In genomic region chr22:19892249-19892879, GRCh38 we compare ENCODE assay signal across 8 cellular contexts. TPM values are rescaled to one million over a fixed set of nuclear protein-coding genes. Genes with fewer than 3 reads are reported as not detected.
DNase-seq lines count a peak whose midpoint lies in the region; ATAC-seq, FAIRE-seq and TF ChIP-seq lines count a peak whose summit lies in the region.

No MANE protein-coding gene starts in this region.

- H2AFZ ChIP-seq in astrocyte (ENCODE audit: low read depth, low read length): peak overlapping the region; percentile 20

- H3K27ac Mint-ChIP-seq in astrocyte (ENCODE audit: unreplicated experiment) (peak overlapping the region; percentile 94), neural crest cell (ENCODE audit: unreplicated experiment) (no peak overlapping the region)

- H3K4me2 ChIP-seq in astrocyte (ENCODE audit: low read length): peak overlapping the region; percentile 72

- peak overlapping the region; percentile 91 for H3K27ac ChIP-seq in astrocyte (ENCODE audit: low read depth, low read length)
- H3K27ac ChIP-seq in tibial artery: no peak overlapping the region

- no peaks in the 10 kb centered on the region for H3K79me2 ChIP-seq in astrocyte (ENCODE audit: insufficient read depth, low read length)

- H3K36me3 Mint-ChIP-seq in astrocyte (ENCODE audit: low read depth, unreplicated experiment) (peaks cover 3% of the 10 kb centered on the region), neural crest cell (ENCODE audit: low read depth) (no peaks in the 10 kb centered on the region)

- H3K4me3 ChIP-seq in astrocyte (ENCODE audit: insufficient read depth, low read depth, low read length) (no peak overlapping the region), tibial artery (no peak overlapping the region)

- H3K36me3 ChIP-seq in astrocyte (ENCODE audit: insufficient read depth, low read length): no peaks in the 10 kb centered on the region
- peaks cover 14 to 87% (median 41%) of the 10 kb centered on the region in 3 donors for H3K36me3 ChIP-seq in tibial artery

- H3K4me3 Mint-ChIP-seq in astrocyte (ENCODE audit: unreplicated experiment): no peak overlapping the region
- H3K4me3 Mint-ChIP-seq in neural crest cell: peak overlapping the region; percentile 51

- H3K9me3 Mint-ChIP-seq in astrocyte (ENCODE audit: unreplicated experiment) (no peaks in the 10 kb centered on the region), neural crest cell (no peaks in the 10 kb centered on the region)

- no peaks in the 10 kb centered on the region for H3K27me3 Mint-ChIP-seq in astrocyte (ENCODE audit: low read depth, unreplicated experiment)
- no peaks in the 10 kb centered on the region for H3K27me3 Mint-ChIP-seq in neural crest cell (ENCODE audit: low read depth)

- TF ChIP-seq CTCF in GM20000 (IDR thresholded peaks at IDR 0.05; ENCODE audit: extremely low read depth, missing control alignments): no peak
- no peak for TF ChIP-seq CTCF in astrocyte (IDR thresholded peaks at IDR 0.05; ENCODE audit: insufficient read depth, low read depth, low read length)
- TF ChIP-seq CTCF in neural crest cell (conservative IDR thresholded peaks at IDR 0.05): no peak
- TF ChIP-seq CTCF in tibial artery (IDR thresholded peaks at IDR 0.05): no peak

- no peaks in the 10 kb centered on the region for H3K27me3 ChIP-seq in astrocyte (ENCODE audit: insufficient read depth, low read length)
- no peaks in the 10 kb centered on the region for H3K27me3 ChIP-seq in tibial artery

- peak overlapping the region; percentile 61 for H3K9ac ChIP-seq in astrocyte (ENCODE audit: low read length)

- DNase-seq in GM20000 (ENCODE audit: low spot score) (peak; percentile 77), SK-N-DZ (ENCODE audit: low spot score) (peak; percentile 62), astrocyte (ENCODE audit: low read depth) (peak; percentile 26), neural crest cell (ENCODE audit: low read depth, low spot score) (no peak), HuH-7 (ENCODE audit: low spot score) (no peak), tibial artery (no peak), frontal cortex (ENCODE audit: low spot score in 2 of 2) (no peak)

- H3K9me3 ChIP-seq in astrocyte (ENCODE audit: insufficient read depth, low read depth, low read length): no peaks in the 10 kb centered on the region
- H3K9me3 ChIP-seq in tibial artery: no peaks in the 10 kb centered on the region

- peaks cover 29% of the 10 kb centered on the region for H3K4me1 Mint-ChIP-seq in astrocyte (ENCODE audit: low read depth, unreplicated experiment)
- peaks cover 20% of the 10 kb centered on the region for H3K4me1 Mint-ChIP-seq in neural crest cell

- no peaks in the 10 kb centered on the region for H4K20me1 ChIP-seq in astrocyte (ENCODE audit: insufficient read depth, low read length)

- H3K4me1 ChIP-seq in astrocyte (ENCODE audit: insufficient read depth, low read length) (peaks cover 30% of the 10 kb centered on the region), tibial artery (peaks cover 0 to 16% (median 0%) of the 10 kb centered on the region in 4 donors)

- no peak for ATAC-seq in GM18858 (IDR thresholded peaks at IDR 0.05; ENCODE audit: unreplicated experiment)

- intact Hi-C loops in tibial artery (cut with DNase I; ENCODE audit: low total_unique reads): no loop called here

- FAIRE-seq in astrocyte (lab: Jason Lieb, UNC): no peak
- FAIRE-seq in frontal cortex (lab: Jason Lieb, UNC): no peak

RNA-seq across cellular contexts. Expression of gene GNB1L, which starts 37.7 kb away (rescaled TPM):
- polyA plus RNA-seq in SK-N-DZ (2014; cell fraction: cytosol; rRNA removed): 10.7 and 14.6 TPM in 2 replicates
- polyA plus RNA-seq in SK-N-DZ (2014; cell fraction: nucleus; rRNA removed): 7.8 and 8.6 TPM in 2 replicates
- total RNA-seq in astrocyte (10.4 and 14.3 TPM in 2 replicates), neural crest cell (12.1 and 13.8 TPM in 2 replicates), frontal cortex (2.9 TPM)

RNA-seq across cellular contexts. Expression of gene RTL10, which starts 37.7 kb away (rescaled TPM):
- polyA plus RNA-seq in SK-N-DZ (2014; cell fraction: cytosol; rRNA removed): 11.0 and 14.0 TPM in 2 replicates
- 10.2 and 16.6 TPM in 2 replicates for polyA plus RNA-seq in SK-N-DZ (2014; cell fraction: nucleus; rRNA removed)
- total RNA-seq in astrocyte: 33.6 and 43.0 TPM in 2 replicates
- 26.7 and 28.1 TPM in 2 replicates for total RNA-seq in neural crest cell
- total RNA-seq in frontal cortex: 13.0 TPM

RNA-seq across cellular contexts. Expression of gene COMT, which starts 49.2 kb away (rescaled TPM):
- polyA plus RNA-seq in SK-N-DZ (2014; cell fraction: cytosol; rRNA removed): 130 TPM in 2 replicates
- polyA plus RNA-seq in SK-N-DZ (2014; cell fraction: nucleus; rRNA removed): 79.0 and 109 TPM in 2 replicates
- total RNA-seq in astrocyte (116 and 120 TPM in 2 replicates), neural crest cell (70.9 and 86.4 TPM in 2 replicates), frontal cortex (26.5 TPM)

RNA-seq across cellular contexts. Expression of gene TXNRD2, which starts 49.3 kb away (rescaled TPM):
- 25.9 and 26.6 TPM in 2 replicates for polyA plus RNA-seq in SK-N-DZ (2014; cell fraction: cytosol; rRNA removed)
- polyA plus RNA-seq in SK-N-DZ (2014; cell fraction: nucleus; rRNA removed): 58.9 and 60.3 TPM in 2 replicates
- 19.8 and 25.7 TPM in 2 replicates for total RNA-seq in astrocyte
- 21.7 and 22.2 TPM in 2 replicates for total RNA-seq in neural crest cell
- total RNA-seq in frontal cortex: 15.5 TPM

Comparison
In these comparisons a context has a peak if more than half of its experiments do, and no peak if none do; other contexts are left out.
1. DNase-seq: peak in GM20000 (single experiment), SK-N-DZ (single experiment) and astrocyte (single experiment); none in neural crest cell (single experiment), HuH-7 (single experiment), tibial artery (0 of 2) and frontal cortex (0 of 2).